Comparison of ENCODE assay signal across 17 cellular contexts in the genomic region with DNA sequence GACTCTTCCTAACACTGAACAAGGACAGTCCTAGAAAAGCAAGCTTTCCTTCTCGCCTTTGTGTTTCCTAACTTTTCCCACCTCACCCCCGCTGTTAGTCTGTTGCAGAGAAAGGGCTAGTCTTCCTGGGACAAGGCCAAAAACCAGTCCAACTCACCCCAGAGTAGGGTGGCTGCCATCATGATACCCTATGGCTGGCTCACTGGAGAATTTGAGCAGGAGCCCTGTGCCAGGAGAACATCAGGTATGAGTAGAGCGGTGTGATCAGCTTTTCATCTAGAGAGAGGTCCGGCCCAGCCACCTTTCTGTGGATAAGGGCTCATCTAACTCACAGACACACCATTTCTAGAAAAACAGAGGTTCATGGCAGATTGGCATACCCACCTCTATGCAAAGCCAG. TPM values are rescaled to one million over a fixed set of nuclear protein-coding genes. Genes with fewer than 3 reads are reported as not detected.
A peak's percentile ranks its signal among the peaks of the same experiment; 100 is the strongest.
DNase-seq lines count a peak whose midpoint lies in the region; ATAC-seq and TF ChIP-seq lines count a peak whose summit lies in the region.
"Had no signal": no experiment of that assay in that cellular context is flagged by ENCODE, and none has a peak within 500 bp of the region (broad histone marks: within the 10 kb centered on the region; RNA-seq: fewer than 3 reads in every experiment).

No MANE protein-coding gene starts in this region.

- H3K14ac ChIP-seq in IMR-90 (replicated peaks; ENCODE audit: low read depth, low read length) (peak overlapping the region; percentile 55), neuronal stem cell (ENCODE audit: low read length) (no peak overlapping the region)

- no peaks in the 10 kb centered on the region for H3K27me3 ChIP-seq in IMR-90 (ENCODE audit: control insufficient read depth, insufficient read depth, low read length)
- H3K27me3 ChIP-seq in endodermal cell (ENCODE audit: control insufficient read depth, insufficient read depth, low read length, poor library complexity, severe bottlenecking), result no peaks in the 10 kb centered on the region
- H3K27me3 ChIP-seq in neuronal stem cell (ENCODE audit: control insufficient read depth in 3 of 3, insufficient read depth in 3 of 3, low read depth in 1 of 3, low read length in 3 of 3), result no peaks in the 10 kb centered on the region
- H3K27me3 ChIP-seq in right lobe of liver, result no peaks in the 10 kb centered on the region
- H3K27me3 ChIP-seq: left lung, suprapubic skin had no signal

- H2BK15ac ChIP-seq in IMR-90 (ENCODE audit: low read depth, low read length), result peak overlapping the region; percentile 90; the same call in 2 of the 3 replicates
- no peak overlapping the region for H2BK15ac ChIP-seq in neuronal stem cell (ENCODE audit: low read length)

- H3K9me3 ChIP-seq in IMR-90 (ENCODE audit: control insufficient read depth, insufficient read depth, low read length), result 0 out of 2 replicates have a peak, but pooled peaks cover under 1% of the 10 kb centered on the region
- H3K9me3 ChIP-seq in endodermal cell (ENCODE audit: control insufficient read depth, low read length), result peaks cover 4% of the 10 kb centered on the region
- peaks cover 0 to 13% of the 10 kb centered on the region in 2 donors for H3K9me3 ChIP-seq in neuronal stem cell (replicated peaks in 1 of 2; ENCODE audit: control insufficient read depth in 2 of 2, insufficient read depth in 1 of 2, low read depth in 1 of 2, low read length in 2 of 2)
- no peaks in the 10 kb centered on the region for H3K9me3 ChIP-seq in right lobe of liver
- H3K9me3 ChIP-seq: left lung, suprapubic skin had no signal

- no peak overlapping the region for H3K4me3 ChIP-seq in IMR-90 (ENCODE audit: insufficient read depth, low read depth, low read length)
- H3K4me3 ChIP-seq in endodermal cell (ENCODE audit: low read length), result no peak overlapping the region
- H3K4me3 ChIP-seq in neuronal stem cell (ENCODE audit: low read length in 2 of 2), result no peak overlapping the region
- H3K4me3 ChIP-seq in right lobe of liver, result no peak overlapping the region
- H3K4me3 ChIP-seq: left lung, suprapubic skin had no signal

- H2BK12ac ChIP-seq in neuronal stem cell (ENCODE audit: low read length), result no peak overlapping the region

- H4K91ac ChIP-seq in IMR-90 (ENCODE audit: insufficient read depth, low read depth, low read length) (peak overlapping the region; percentile 39), neuronal stem cell (ENCODE audit: low read depth, low read length, poor library complexity) (no peak overlapping the region)

- in situ Hi-C loops in IMR-90 (cut with MboI; ENCODE audit: low sequenced_read_pairs), result no loop called here

- H3K4me1 Mint-ChIP-seq in endodermal cell (peaks cover 29% of the 10 kb centered on the region), type B pancreatic cell (ENCODE audit: unreplicated experiment) (peaks cover 33% of the 10 kb centered on the region)

- peak overlapping the region; percentile 86 for H2BK120ac ChIP-seq in IMR-90 (ENCODE audit: low read depth, low read length)
- H2BK120ac ChIP-seq in neuronal stem cell (ENCODE audit: low read depth, low read length), result no peak overlapping the region

- no peaks in the 10 kb centered on the region for H3K36me3 ChIP-seq in IMR-90 (ENCODE audit: control insufficient read depth, insufficient read depth, low read length)
- no peaks in the 10 kb centered on the region for H3K36me3 ChIP-seq in endodermal cell (ENCODE audit: control insufficient read depth, insufficient read depth, low read length)
- no peaks in the 10 kb centered on the region for H3K36me3 ChIP-seq in neuronal stem cell (replicated peaks in 1 of 2; ENCODE audit: control insufficient read depth in 2 of 2, insufficient read depth in 2 of 2, low read length in 2 of 2)
- H3K36me3 ChIP-seq in right lobe of liver, result no peaks in the 10 kb centered on the region
- H3K36me3 ChIP-seq: left lung, suprapubic skin had no signal

- peaks cover 5% of the 10 kb centered on the region for H3K27me3 Mint-ChIP-seq in endodermal cell (ENCODE audit: insufficient read depth)
- no peaks in the 10 kb centered on the region for H3K27me3 Mint-ChIP-seq in type B pancreatic cell

- CTCF ChIA-PET in IMR-90 (lab: Yijun Ruan, JAX), result interaction anchor here (0.6 to 1.7 kb wide), 3 partner anchors 16 to 1374 kb away, joined by 3 read pairs; a partner anchor contains a TSS

- H2BK5ac ChIP-seq in IMR-90 (ENCODE audit: low read depth, low read length, poor library complexity, severe bottlenecking) (no peak overlapping the region), neuronal stem cell (ENCODE audit: low read length) (no peak overlapping the region)

- H3K79me1 ChIP-seq in IMR-90 (ENCODE audit: low read depth in 1 of 2, low read length in 2 of 2), result peaks cover 2 to 39% of the 10 kb centered on the region in 2 experiments; a peak in 3 of 4 replicates
- H3K79me1 ChIP-seq in neuronal stem cell (ENCODE audit: low read depth, low read length), result no peaks in the 10 kb centered on the region

- H3K56ac ChIP-seq in IMR-90 (ENCODE audit: extremely low read depth, insufficient read depth, low read length), result no peak overlapping the region

- H4K20me1 ChIP-seq in IMR-90 (ENCODE audit: insufficient read depth, low read length), result no peaks in the 10 kb centered on the region

- TF ChIP-seq RAD21 in IMR-90 (IDR thresholded peaks at IDR 0.05; ENCODE audit: low read length), result no peak

- peaks cover 30% of the 10 kb centered on the region for H3K4me1 ChIP-seq in IMR-90 (ENCODE audit: control insufficient read depth, insufficient read depth, low read length)
- peaks cover 3% of the 10 kb centered on the region for H3K4me1 ChIP-seq in endodermal cell (ENCODE audit: control insufficient read depth, insufficient read depth, low read length)
- peaks cover 6 to 7% of the 10 kb centered on the region in 2 donors for H3K4me1 ChIP-seq in neuronal stem cell (ENCODE audit: control insufficient read depth in 2 of 2, insufficient read depth in 1 of 2, low read depth in 1 of 2, low read length in 2 of 2)
- H3K4me1 ChIP-seq in right lobe of liver, result peaks cover 4 to 36% (median 20%) of the 10 kb centered on the region in 4 donors
- H3K4me1 ChIP-seq: parathyroid adenoma had no signal

- no peaks in the 10 kb centered on the region for H3K36me3 Mint-ChIP-seq in endodermal cell (ENCODE audit: low read depth)
- peaks cover 4% of the 10 kb centered on the region for H3K36me3 Mint-ChIP-seq in type B pancreatic cell

- H3K4ac ChIP-seq in IMR-90 (ENCODE audit: low read depth, low read length), result peak overlapping the region; percentile 71
- no peak overlapping the region for H3K4ac ChIP-seq in neuronal stem cell (ENCODE audit: low read length)

- no peak overlapping the region for H2AK9ac ChIP-seq in IMR-90 (replicated peaks; ENCODE audit: low read depth, low read length, poor library complexity)

- peak overlapping the region; percentile 82; the same call in 1 of the 2 replicates for H2BK20ac ChIP-seq in IMR-90 (ENCODE audit: low read depth, low read length)

- BruUV-seq in IMR-90 (replicated peaks; lab: Mats Ljungman, UMichigan), result no TSS peak

- TF ChIP-seq CTCF in IMR-90 (conservative IDR thresholded peaks at IDR 0.05; ENCODE audit: low read depth, low read length), result no peak
- no peak for TF ChIP-seq CTCF in endodermal cell (conservative IDR thresholded peaks at IDR 0.05)
- no peak for TF ChIP-seq CTCF in type B pancreatic cell (conservative IDR thresholded peaks at IDR 0.05)
- no peak for TF ChIP-seq CTCF in right lobe of liver (IDR thresholded peaks at IDR 0.05)

- dilution Hi-C loops in IMR-90 (cut with HindIII; ENCODE audit: low sequenced_read_pairs, unreplicated experiment), result no loop called here

- peaks cover 18% of the 10 kb centered on the region for H3K9me1 ChIP-seq in IMR-90 (ENCODE audit: insufficient read depth, low read length)

- H2AFZ ChIP-seq in IMR-90 (replicated peaks; ENCODE audit: low read length, poor library complexity), result no peak overlapping the region
- no peak overlapping the region for H2AFZ ChIP-seq in neuronal stem cell (ENCODE audit: low read length)
- H2AFZ ChIP-seq: parathyroid adenoma had no signal

- no peak overlapping the region for H3K9ac ChIP-seq in IMR-90 (ENCODE audit: low read depth, low read length)
- no peak overlapping the region for H3K9ac ChIP-seq in endodermal cell (ENCODE audit: extremely low read depth, low read length, poor library complexity, severe bottlenecking)
- H3K9ac ChIP-seq in neuronal stem cell (ENCODE audit: low read depth, low read length, poor library complexity), result no peak overlapping the region
- H3K9ac ChIP-seq: parathyroid adenoma had no signal

- H3K27ac ChIP-seq in IMR-90 (ENCODE audit: insufficient read depth, low read length), result peak overlapping the region; percentile 10; the same call in 1 of the 2 replicates
- H3K27ac ChIP-seq in endodermal cell (ENCODE audit: low read depth, low read length), result no peak overlapping the region
- no peak overlapping the region for H3K27ac ChIP-seq in neuronal stem cell (replicated peaks; ENCODE audit: low read length)
- H3K27ac ChIP-seq in right lobe of liver, result no peak overlapping the region
- H3K27ac ChIP-seq in substantia nigra (ENCODE audit: low read depth, low read length, poor library complexity, severe bottlenecking), result no peak overlapping the region
- H3K27ac ChIP-seq: parathyroid adenoma, suprapubic skin had no signal

- H2AK5ac ChIP-seq in IMR-90 (ENCODE audit: low read depth, low read length) (peak overlapping the region; percentile 27), neuronal stem cell (ENCODE audit: low read depth, low read length) (no peak overlapping the region)

- no peak overlapping the region for H3K4me3 Mint-ChIP-seq in endodermal cell
- no peak overlapping the region for H3K4me3 Mint-ChIP-seq in type B pancreatic cell

- no peak overlapping the region for H3K27ac Mint-ChIP-seq in endodermal cell
- no peak overlapping the region for H3K27ac Mint-ChIP-seq in type B pancreatic cell

- H3K9me3 Mint-ChIP-seq in endodermal cell, result peaks cover 6% of the 10 kb centered on the region
- H3K9me3 Mint-ChIP-seq in type B pancreatic cell, result no peaks in the 10 kb centered on the region

- intact Hi-C loops in IMR-90 (cut with micrococcal nuclease) (no loop called here), right lobe of liver (cut with DNase I) (no loop called here)

- 100% methylated on average over 1 of the region's 4 CpGs; no CpG with 5 or more reads in 1 of the 2 experiments for WGBS in IMR-90 (ENCODE audit: extremely low coverage in 2 of 2, insufficient read length in 1 of 2), 2 experiments
- WGBS in endodermal cell (ENCODE audit: insufficient coverage in 1 of 2, insufficient read length in 1 of 2), 2 experiments, result 85 to 100% methylated on average over 1 to 4 of the region's 4 CpGs
- no CpG with 5 or more reads among the region's 4 CpGs for WGBS in neuronal stem cell (ENCODE audit: extremely low coverage in 2 of 2, insufficient read length in 2 of 2, insufficient replicate concordance in 1 of 2), 2 donors
- 100% methylated on average over 1 of the region's 4 CpGs for WGBS in right lobe of liver (ENCODE audit: insufficient coverage, low coverage, low lambda C conversion rate, missing lambda C conversion rate)

- TF ChIP-seq POLR2A in IMR-90 (IDR thresholded peaks at IDR 0.05; ENCODE audit: low read depth, low read length) (no peak), right lobe of liver (IDR thresholded peaks at IDR 0.05) (no peak)

- POLR2A ChIA-PET in IMR-90 (lab: Charles Lee; ENCODE audit: unreplicated experiment), result interaction anchor here (1.1 kb wide), 1 partner anchor 16 kb away, joined by 4 read pairs; a partner anchor contains a TSS

- H4K8ac ChIP-seq in IMR-90 (ENCODE audit: low read depth in 2 of 2, low read length in 2 of 2) (peak overlapping the region in 1 of 2 experiments; percentile 49; a peak in 1 of 4 replicates), neuronal stem cell (ENCODE audit: low read depth, low read length) (no peak overlapping the region)

- no peak overlapping the region for H3K4me2 ChIP-seq in IMR-90 (ENCODE audit: low read depth, low read length)
- no peak overlapping the region for H3K4me2 ChIP-seq in neuronal stem cell (ENCODE audit: insufficient read depth, low read length, poor library complexity, severe bottlenecking)

- peak overlapping the region; percentile 62 for H3K23ac ChIP-seq in IMR-90 (ENCODE audit: low read depth, low read length)
- no peak overlapping the region for H3K23ac ChIP-seq in neuronal stem cell (ENCODE audit: low read depth, low read length, poor library complexity)

- ATAC-seq in IMR-90 (ENCODE audit: low read depth) (no peak), right lobe of liver (no peak)
- ATAC-seq: left lung had no signal

- DNase-seq in IMR-90, result no peak
- peak; percentile 42 for DNase-seq in endodermal cell
- DNase-seq in neuronal stem cell (ENCODE audit: low spot score), result no peak
- DNase-seq in type B pancreatic cell (ENCODE audit: extremely low spot score, unreplicated experiment), result peak; percentile 29
- DNase-seq in activated T-cell treated with anti-CD3 and anti-CD28 coated beads, Interleukin-2, amount 50 U/mL, for 1 hour, result no peak
- no peak for DNase-seq in right lobe of liver
- DNase-seq in cortex of kidney (lab: John Stamatoyannopoulos, UW), result no peak
- no peak for DNase-seq in substantia nigra (lab: John Stamatoyannopoulos, UW)
- DNase-seq: activated CD4-positive, alpha-beta T cell treated with anti-CD3 and anti-CD28 coated beads for 1 hour; EL; glutamatergic neuron; NCI-H2029; small intestine; stimulated activated CD4-positive, alpha-beta T cell treated with anti-CD3 and anti-CD28 coated beads, Interleukin-4, amount 100 ng/mL, for 24 hours had no signal

- H4K5ac ChIP-seq in IMR-90 (ENCODE audit: low read depth, low read length), result peak overlapping the region; percentile 24; the same call in 1 of the 2 replicates

- H3K18ac ChIP-seq in IMR-90 (ENCODE audit: low read depth, low read length) (peak overlapping the region; percentile 16), neuronal stem cell (ENCODE audit: low read length) (peak overlapping the region; percentile 29)

RNA-seq across cellular contexts. Expression of a gene that starts 16.7 kb away (rescaled TPM):
- total RNA-seq in IMR-90 (2012; rRNA removed) (6.5 and 19.7 TPM in 2 replicates), endodermal cell (10 to 100 TPM; 99.4 to 99.6 TPM), type B pancreatic cell (ENCODE audit: low replicate concordance) (457 and 564 TPM in 2 replicates), right lobe of liver (100 to 1,000 TPM; 109 to 298 (median 218) TPM)
- polyA plus RNA-seq in IMR-90 (2012; rRNA removed), result 82.3 and 140 TPM in 2 replicates
- polyA plus RNA-seq in IMR-90 (2012; cell fraction: cytosol; rRNA removed), result 116 and 171 TPM in 2 replicates
- polyA plus RNA-seq in IMR-90 (2012; cell fraction: nucleus; rRNA removed; ENCODE audit: low replicate concordance), result 95.1 and 247 TPM in 2 replicates
- polyA plus RNA-seq in endodermal cell (2013, experiment 1 of 2), result 215 TPM
- 172 TPM for polyA plus RNA-seq in endodermal cell (2013, experiment 2 of 2)
- polyA plus RNA-seq in neuronal stem cell (2013, experiment 1 of 2), result 270 TPM
- 294 TPM for polyA plus RNA-seq in neuronal stem cell (2013, experiment 2 of 2)

Comparison
In these comparisons a context has a peak if more than half of its experiments do, and no peak if none do; other contexts are left out.
1. DNase-seq: peak in endodermal cell (single experiment) and type B pancreatic cell (single experiment); none in IMR-90 (single experiment), neuronal stem cell (single experiment), activated T-cell treated with anti-CD3 and anti-CD28 coated beads, Interleukin-2, amount 50 U/mL, for 1 hour (single experiment), right lobe of liver (0 of 3), cortex of kidney (single experiment) and substantia nigra (0 of 49).